ENCODE assay signal across 8 cellular contexts in the genomic region with DNA sequence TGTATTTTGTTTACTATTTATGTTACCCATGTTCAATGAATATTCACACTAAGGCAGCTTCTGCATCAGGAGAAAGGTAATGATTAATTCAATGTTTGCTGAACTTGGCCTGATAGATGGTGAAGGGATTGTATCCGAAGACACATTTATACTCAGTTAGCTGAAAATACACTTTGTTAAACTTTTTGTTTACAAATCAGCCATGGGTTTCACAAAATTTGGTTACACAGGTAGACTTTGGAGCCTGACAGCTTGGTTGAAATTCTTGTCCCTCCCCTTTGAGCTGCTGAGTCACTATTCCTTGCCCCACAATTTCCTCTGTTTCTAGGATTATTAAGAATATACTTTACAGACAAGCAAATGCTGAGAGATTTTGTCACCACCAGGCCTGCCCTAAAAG.
"Had no signal": no experiment of that assay in that cellular context is flagged by ENCODE, and none has a peak within 500 bp of the region (broad histone marks: within the 10 kb centered on the region; RNA-seq: fewer than 3 reads in every experiment).

No MANE protein-coding gene starts in this region.

- FAIRE-seq: H1, H54, HTR-8/SVneo had no signal

- H3K4me3 ChIP-seq: GM23338 had no signal

- H3K27ac ChIP-seq: KMS-11 had no signal

- ATAC-seq: GM23338 had no signal

- DNase-seq: H9, HCEC 1CT, KBM-7 had no signal
